1 cellular context compared by ENCODE assay signal in the genomic region with DNA sequence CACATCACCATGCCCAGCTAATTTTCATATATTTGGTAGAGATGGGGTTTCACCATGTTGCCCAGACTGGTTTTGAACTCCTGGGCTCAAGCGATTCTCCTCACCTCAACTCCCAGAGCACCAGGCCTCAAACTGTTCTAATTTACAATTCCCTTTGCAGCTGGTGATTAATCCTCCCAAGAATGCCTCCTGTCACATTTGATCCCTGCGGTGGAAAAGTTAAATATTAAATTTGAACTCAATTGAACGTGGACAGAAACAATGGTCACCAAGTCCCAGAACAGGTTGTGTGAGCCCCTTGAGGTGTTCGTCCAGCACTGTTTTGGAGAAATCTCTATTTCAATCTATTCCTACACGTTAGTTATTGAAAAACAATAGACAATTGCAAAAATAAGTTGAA.
TF ChIP-seq lines count a peak whose summit lies in the region.

No MANE protein-coding gene starts in this region.

TF ChIP-seq in GM23338, 12 proteins besides CTCF, POLR2A, EP300 and RAD21:
- no peak for TF ChIP-seq CREB1 (CRISPR knock-in tag; IDR thresholded peaks at IDR 0.05; ENCODE audit: low read depth)
- TF ChIP-seq ZNF114 (CRISPR knock-in tag; IDR thresholded peaks at IDR 0.05), result no peak
- TF ChIP-seq JUNB (IDR thresholded peaks at IDR 0.05; ENCODE audit: unreplicated experiment), result no peak
- no peak for TF ChIP-seq NANOG (IDR thresholded peaks at IDR 0.05; ENCODE audit: borderline replicate concordance)
- TF ChIP-seq, protein P1, sequence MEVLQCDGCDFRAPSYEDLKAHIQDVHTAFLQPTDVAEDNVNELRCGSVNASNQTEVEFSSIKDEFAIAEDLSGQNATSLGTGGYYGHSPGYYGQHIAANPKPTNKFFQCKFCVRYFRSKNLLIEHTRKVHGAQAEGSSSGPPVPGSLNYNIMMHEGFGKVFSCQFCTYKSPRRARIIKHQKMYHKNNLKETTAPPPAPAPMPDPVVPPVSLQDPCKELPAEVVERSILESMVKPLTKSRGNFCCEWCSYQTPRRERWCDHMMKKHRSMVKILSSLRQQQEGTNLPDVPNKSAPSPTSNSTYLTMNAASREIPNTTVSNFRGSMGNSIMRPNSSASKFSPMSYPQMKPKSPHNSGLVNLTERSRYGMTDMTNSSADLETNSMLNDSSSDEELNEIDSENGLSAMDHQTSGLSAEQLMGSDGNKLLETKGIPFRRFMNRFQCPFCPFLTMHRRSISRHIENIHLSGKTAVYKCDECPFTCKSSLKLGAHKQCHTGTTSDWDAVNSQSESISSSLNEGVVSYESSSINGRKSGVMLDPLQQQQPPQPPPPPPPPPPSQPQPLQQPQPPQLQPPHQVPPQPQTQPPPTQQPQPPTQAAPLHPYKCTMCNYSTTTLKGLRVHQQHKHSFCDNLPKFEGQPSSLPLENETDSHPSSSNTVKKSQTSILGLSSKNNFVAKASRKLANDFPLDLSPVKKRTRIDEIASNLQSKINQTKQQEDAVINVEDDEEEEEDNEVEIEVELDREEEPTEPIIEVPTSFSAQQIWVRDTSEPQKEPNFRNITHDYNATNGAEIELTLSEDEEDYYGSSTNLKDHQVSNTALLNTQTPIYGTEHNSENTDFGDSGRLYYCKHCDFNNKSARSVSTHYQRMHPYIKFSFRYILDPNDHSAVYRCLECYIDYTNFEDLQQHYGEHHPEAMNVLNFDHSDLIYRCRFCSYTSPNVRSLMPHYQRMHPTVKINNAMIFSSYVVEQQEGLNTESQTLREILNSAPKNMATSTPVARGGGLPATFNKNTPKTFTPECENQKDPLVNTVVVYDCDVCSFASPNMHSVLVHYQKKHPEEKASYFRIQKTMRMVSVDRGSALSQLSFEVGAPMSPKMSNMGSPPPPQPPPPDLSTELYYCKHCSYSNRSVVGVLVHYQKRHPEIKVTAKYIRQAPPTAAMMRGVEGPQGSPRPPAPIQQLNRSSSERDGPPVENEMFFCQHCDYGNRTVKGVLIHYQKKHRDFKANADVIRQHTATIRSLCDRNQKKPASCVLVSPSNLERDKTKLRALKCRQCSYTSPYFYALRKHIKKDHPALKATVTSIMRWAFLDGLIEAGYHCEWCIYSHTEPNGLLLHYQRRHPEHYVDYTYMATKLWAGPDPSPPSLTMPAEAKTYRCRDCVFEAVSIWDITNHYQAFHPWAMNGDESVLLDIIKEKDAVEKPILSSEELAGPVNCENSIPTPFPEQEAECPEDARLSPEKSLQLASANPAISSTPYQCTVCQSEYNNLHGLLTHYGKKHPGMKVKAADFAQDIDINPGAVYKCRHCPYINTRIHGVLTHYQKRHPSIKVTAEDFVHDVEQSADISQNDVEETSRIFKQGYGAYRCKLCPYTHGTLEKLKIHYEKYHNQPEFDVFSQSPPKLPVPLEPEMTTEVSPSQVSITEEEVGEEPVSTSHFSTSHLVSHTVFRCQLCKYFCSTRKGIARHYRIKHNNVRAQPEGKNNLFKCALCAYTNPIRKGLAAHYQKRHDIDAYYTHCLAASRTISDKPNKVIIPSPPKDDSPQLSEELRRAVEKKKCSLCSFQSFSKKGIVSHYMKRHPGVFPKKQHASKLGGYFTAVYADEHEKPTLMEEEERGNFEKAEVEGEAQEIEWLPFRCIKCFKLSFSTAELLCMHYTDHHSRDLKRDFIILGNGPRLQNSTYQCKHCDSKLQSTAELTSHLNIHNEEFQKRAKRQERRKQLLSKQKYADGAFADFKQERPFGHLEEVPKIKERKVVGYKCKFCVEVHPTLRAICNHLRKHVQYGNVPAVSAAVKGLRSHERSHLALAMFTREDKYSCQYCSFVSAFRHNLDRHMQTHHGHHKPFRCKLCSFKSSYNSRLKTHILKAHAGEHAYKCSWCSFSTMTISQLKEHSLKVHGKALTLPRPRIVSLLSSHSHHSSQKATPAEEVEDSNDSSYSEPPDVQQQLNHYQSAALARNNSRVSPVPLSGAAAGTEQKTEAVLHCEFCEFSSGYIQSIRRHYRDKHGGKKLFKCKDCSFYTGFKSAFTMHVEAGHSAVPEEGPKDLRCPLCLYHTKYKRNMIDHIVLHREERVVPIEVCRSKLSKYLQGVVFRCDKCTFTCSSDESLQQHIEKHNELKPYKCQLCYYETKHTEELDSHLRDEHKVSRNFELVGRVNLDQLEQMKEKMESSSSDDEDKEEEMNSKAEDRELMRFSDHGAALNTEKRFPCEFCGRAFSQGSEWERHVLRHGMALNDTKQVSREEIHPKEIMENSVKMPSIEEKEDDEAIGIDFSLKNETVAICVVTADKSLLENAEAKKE (CRISPR knock-in tag; IDR thresholded peaks at IDR 0.05), result no peak
- TF ChIP-seq STAT1 (IDR thresholded peaks at IDR 0.05; ENCODE audit: unreplicated experiment), result no peak
- TF ChIP-seq ZNF331 (CRISPR knock-in tag; IDR thresholded peaks at IDR 0.05; ENCODE audit: low read depth), result no peak
- TF ChIP-seq EZH2phosphoT487 (IDR thresholded peaks at IDR 0.05; ENCODE audit: unreplicated experiment), result no peak
- TF ChIP-seq POLR2AphosphoS5 (IDR thresholded peaks at IDR 0.05; ENCODE audit: low read depth), result no peak
- TF ChIP-seq, protein P2, sequence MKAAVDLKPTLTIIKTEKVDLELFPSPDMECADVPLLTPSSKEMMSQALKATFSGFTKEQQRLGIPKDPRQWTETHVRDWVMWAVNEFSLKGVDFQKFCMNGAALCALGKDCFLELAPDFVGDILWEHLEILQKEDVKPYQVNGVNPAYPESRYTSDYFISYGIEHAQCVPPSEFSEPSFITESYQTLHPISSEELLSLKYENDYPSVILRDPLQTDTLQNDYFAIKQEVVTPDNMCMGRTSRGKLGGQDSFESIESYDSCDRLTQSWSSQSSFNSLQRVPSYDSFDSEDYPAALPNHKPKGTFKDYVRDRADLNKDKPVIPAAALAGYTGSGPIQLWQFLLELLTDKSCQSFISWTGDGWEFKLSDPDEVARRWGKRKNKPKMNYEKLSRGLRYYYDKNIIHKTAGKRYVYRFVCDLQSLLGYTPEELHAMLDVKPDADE (IDR thresholded peaks at IDR 0.05), result no peak
- no peak for TF ChIP-seq EZH2 (IDR thresholded peaks at IDR 0.05; ENCODE audit: low read depth, unreplicated experiment)
- TF ChIP-seq, protein P3, sequence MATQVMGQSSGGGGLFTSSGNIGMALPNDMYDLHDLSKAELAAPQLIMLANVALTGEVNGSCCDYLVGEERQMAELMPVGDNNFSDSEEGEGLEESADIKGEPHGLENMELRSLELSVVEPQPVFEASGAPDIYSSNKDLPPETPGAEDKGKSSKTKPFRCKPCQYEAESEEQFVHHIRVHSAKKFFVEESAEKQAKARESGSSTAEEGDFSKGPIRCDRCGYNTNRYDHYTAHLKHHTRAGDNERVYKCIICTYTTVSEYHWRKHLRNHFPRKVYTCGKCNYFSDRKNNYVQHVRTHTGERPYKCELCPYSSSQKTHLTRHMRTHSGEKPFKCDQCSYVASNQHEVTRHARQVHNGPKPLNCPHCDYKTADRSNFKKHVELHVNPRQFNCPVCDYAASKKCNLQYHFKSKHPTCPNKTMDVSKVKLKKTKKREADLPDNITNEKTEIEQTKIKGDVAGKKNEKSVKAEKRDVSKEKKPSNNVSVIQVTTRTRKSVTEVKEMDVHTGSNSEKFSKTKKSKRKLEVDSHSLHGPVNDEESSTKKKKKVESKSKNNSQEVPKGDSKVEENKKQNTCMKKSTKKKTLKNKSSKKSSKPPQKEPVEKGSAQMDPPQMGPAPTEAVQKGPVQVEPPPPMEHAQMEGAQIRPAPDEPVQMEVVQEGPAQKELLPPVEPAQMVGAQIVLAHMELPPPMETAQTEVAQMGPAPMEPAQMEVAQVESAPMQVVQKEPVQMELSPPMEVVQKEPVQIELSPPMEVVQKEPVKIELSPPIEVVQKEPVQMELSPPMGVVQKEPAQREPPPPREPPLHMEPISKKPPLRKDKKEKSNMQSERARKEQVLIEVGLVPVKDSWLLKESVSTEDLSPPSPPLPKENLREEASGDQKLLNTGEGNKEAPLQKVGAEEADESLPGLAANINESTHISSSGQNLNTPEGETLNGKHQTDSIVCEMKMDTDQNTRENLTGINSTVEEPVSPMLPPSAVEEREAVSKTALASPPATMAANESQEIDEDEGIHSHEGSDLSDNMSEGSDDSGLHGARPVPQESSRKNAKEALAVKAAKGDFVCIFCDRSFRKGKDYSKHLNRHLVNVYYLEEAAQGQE (IDR thresholded peaks at IDR 0.05; ENCODE audit: unreplicated experiment), result no peak
